In the genomic region with DNA sequence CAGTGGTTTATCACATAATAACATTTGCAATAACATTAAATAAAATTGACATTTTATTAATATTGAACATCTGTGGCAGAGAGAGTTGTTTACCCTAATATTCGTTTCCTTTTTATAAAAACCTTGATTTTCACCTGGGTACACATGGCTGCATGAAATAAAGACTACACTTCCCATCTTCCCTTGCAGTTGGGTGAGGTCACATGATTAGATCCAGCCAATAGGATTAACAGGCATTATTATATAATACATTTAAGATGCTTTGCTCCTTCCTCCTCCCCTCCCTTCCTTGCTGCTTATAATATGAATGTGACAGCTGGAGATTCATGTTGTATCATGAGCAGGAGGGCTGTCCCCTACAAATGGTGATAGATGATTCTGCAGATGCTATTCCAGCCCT, we compare ENCODE assay signal across 8 cellular contexts.
DNase-seq lines count a peak whose midpoint lies in the region; ATAC-seq and TF ChIP-seq lines count a peak whose summit lies in the region.

No MANE protein-coding gene starts in this region.

- no CpG with 5 or more reads among the region's 1 CpG for WGBS in IMR-90 (ENCODE audit: extremely low coverage in 2 of 2, insufficient read length in 1 of 2), 2 experiments

- no peaks in the 10 kb centered on the region for H3K36me3 Mint-ChIP-seq in CD8-positive, alpha-beta T cell

- intact Hi-C loops in CD8-positive, alpha-beta T cell (cut with DNase I, micrococcal nuclease) = no loop called here
- intact Hi-C loops in IMR-90 (cut with micrococcal nuclease) (no loop called here), left cardiac atrium (cut with DNase I) (no loop called here)

- no peaks in the 10 kb centered on the region for H3K36me3 ChIP-seq in CD8-positive, alpha-beta T cell (ENCODE audit: insufficient read depth, low read length)
- H3K36me3 ChIP-seq in IMR-90 (ENCODE audit: control insufficient read depth, insufficient read depth, low read length) (no peaks in the 10 kb centered on the region), right atrium auricular region (no peaks in the 10 kb centered on the region)

- H3K4me1 ChIP-seq in CD8-positive, alpha-beta T cell (ENCODE audit: insufficient read depth, low read length) = no peaks in the 10 kb centered on the region
- H3K4me1 ChIP-seq in IMR-90 (ENCODE audit: control insufficient read depth, insufficient read depth, low read length) (no peaks in the 10 kb centered on the region), right atrium auricular region (no peaks in the 10 kb centered on the region)

- no peak for TF ChIP-seq POLR2A in IMR-90 (IDR thresholded peaks at IDR 0.05; ENCODE audit: low read depth, low read length)

- no peak overlapping the region for H3K9ac ChIP-seq in IMR-90 (ENCODE audit: low read depth, low read length)

- CTCF ChIA-PET in CD8-positive, alpha-beta T cell (lab: Charles Lee) = interaction anchor here (1.0 to 2.4 kb wide), 3 partner anchors 11 to 304 kb away, joined by 3 to 17 read pairs (median 4); no protein-coding TSS in a partner anchor
- CTCF ChIA-PET in IMR-90 (lab: Yijun Ruan, JAX) = interaction anchor here (1.5 kb wide), 1 partner anchor 21 kb away, joined by 5 read pairs; no protein-coding TSS in a partner anchor

- no peak overlapping the region for H4K91ac ChIP-seq in IMR-90 (ENCODE audit: insufficient read depth, low read depth, low read length)

- POLR2A ChIA-PET in CD8-positive, alpha-beta T cell (lab: Charles Lee) = no interaction called here
- POLR2A ChIA-PET in IMR-90 (lab: Charles Lee; ENCODE audit: unreplicated experiment) = no interaction called here

- H3K4me3 ChIP-seq in CD8-positive, alpha-beta T cell (ENCODE audit: low read depth, low read length) = no peak overlapping the region
- no peak overlapping the region for H3K4me3 ChIP-seq in IMR-90 (ENCODE audit: insufficient read depth, low read depth, low read length)
- no peak overlapping the region for H3K4me3 ChIP-seq in choroid plexus epithelial cell (ENCODE audit: low read depth, low read length)
- no peak overlapping the region for H3K4me3 ChIP-seq in right atrium auricular region

- H3K9me1 ChIP-seq in IMR-90 (ENCODE audit: insufficient read depth, low read length) = no peaks in the 10 kb centered on the region

- in situ Hi-C loops in IMR-90 (cut with MboI; ENCODE audit: low sequenced_read_pairs) = no loop called here

- no peak overlapping the region for H3K23ac ChIP-seq in IMR-90 (ENCODE audit: low read depth, low read length)

- H2BK15ac ChIP-seq in IMR-90 (ENCODE audit: low read depth, low read length) = no peak overlapping the region

- no peak overlapping the region for H3K18ac ChIP-seq in IMR-90 (ENCODE audit: low read depth, low read length)

- H3K14ac ChIP-seq in IMR-90 (replicated peaks; ENCODE audit: low read depth, low read length) = no peak overlapping the region

- no peak overlapping the region for H3K4ac ChIP-seq in IMR-90 (ENCODE audit: low read depth, low read length)

- no peak for TF ChIP-seq CTCF in CD8-positive, alpha-beta T cell (IDR thresholded peaks at IDR 0.05)
- TF ChIP-seq CTCF in IMR-90 (conservative IDR thresholded peaks at IDR 0.05; ENCODE audit: low read depth, low read length) (no peak), choroid plexus epithelial cell (conservative IDR thresholded peaks at IDR 0.05; ENCODE audit: low read depth, low read length) (no peak), right atrium auricular region (IDR thresholded peaks at IDR 0.05) (no peak)

- H3K27me3 Mint-ChIP-seq in CD8-positive, alpha-beta T cell (ENCODE audit: low read depth) = no peaks in the 10 kb centered on the region

- H3K27ac ChIP-seq in CD8-positive, alpha-beta T cell (ENCODE audit: low read depth, low read length) = no peak overlapping the region
- H3K27ac ChIP-seq in IMR-90 (ENCODE audit: insufficient read depth, low read length) = no peak overlapping the region
- H3K27ac ChIP-seq in right atrium auricular region = no peak overlapping the region

- no peak overlapping the region for H2BK120ac ChIP-seq in IMR-90 (ENCODE audit: low read depth, low read length)

- H4K8ac ChIP-seq in IMR-90 (ENCODE audit: low read depth in 2 of 2, low read length in 2 of 2) = no peak overlapping the region

- no peaks in the 10 kb centered on the region for H3K79me1 ChIP-seq in IMR-90 (ENCODE audit: low read depth in 1 of 2, low read length in 2 of 2)

- H3K27me3 ChIP-seq in CD8-positive, alpha-beta T cell (ENCODE audit: insufficient read depth, low read length) = no peaks in the 10 kb centered on the region
- H3K27me3 ChIP-seq in IMR-90 (ENCODE audit: control insufficient read depth, insufficient read depth, low read length) (no peaks in the 10 kb centered on the region), right atrium auricular region (no peaks in the 10 kb centered on the region)

- no peaks in the 10 kb centered on the region for H4K20me1 ChIP-seq in IMR-90 (ENCODE audit: insufficient read depth, low read length)

- no peak for TF ChIP-seq RAD21 in IMR-90 (IDR thresholded peaks at IDR 0.05; ENCODE audit: low read length)

- H3K4me2 ChIP-seq in IMR-90 (ENCODE audit: low read depth, low read length) = no peak overlapping the region

- ATAC-seq in CD8-positive, alpha-beta T cell = peak; percentile 63
- ATAC-seq in GM19463 (IDR thresholded peaks at IDR 0.05; ENCODE audit: unreplicated experiment) (peak; percentile 66), IMR-90 (ENCODE audit: low read depth) (no peak), left cardiac atrium (no peak)

- H3K9me3 Mint-ChIP-seq in CD8-positive, alpha-beta T cell = no peaks in the 10 kb centered on the region

- no peak overlapping the region for H3K4me3 Mint-ChIP-seq in CD8-positive, alpha-beta T cell

- H2AK9ac ChIP-seq in IMR-90 (replicated peaks; ENCODE audit: low read depth, low read length, poor library complexity) = no peak overlapping the region

- dilution Hi-C loops in IMR-90 (cut with HindIII; ENCODE audit: low sequenced_read_pairs, unreplicated experiment) = no loop called here

- H2AFZ ChIP-seq in IMR-90 (replicated peaks; ENCODE audit: low read length, poor library complexity) = no peak overlapping the region

- no peak overlapping the region for H2AK5ac ChIP-seq in IMR-90 (ENCODE audit: low read depth, low read length)

- no peak overlapping the region for H4K5ac ChIP-seq in IMR-90 (ENCODE audit: low read depth, low read length)

- BruUV-seq in IMR-90 (replicated peaks; lab: Mats Ljungman, UMichigan) = no TSS peak

- peaks cover 2% of the 10 kb centered on the region for H3K4me1 Mint-ChIP-seq in CD8-positive, alpha-beta T cell (ENCODE audit: low read depth)

- DNase-seq in CD8-positive, alpha-beta T cell = peak in 1 of 7 experiments; percentile 11
- DNase-seq in IMR-90 = peak; percentile 22
- peak; percentile 63 for DNase-seq in choroid plexus epithelial cell (ENCODE audit: low read depth)
- no peak for DNase-seq in NCI-H1694 (lab: John Stamatoyannopoulos, UW)
- DNase-seq in left cardiac atrium = no peak
- no peak for DNase-seq in GOT3 (lab: John Stamatoyannopoulos, UW)
- no peak for DNase-seq in right atrium auricular region (ENCODE audit: low spot score)

- H3K9me3 ChIP-seq in CD8-positive, alpha-beta T cell (ENCODE audit: low read length) = no peaks in the 10 kb centered on the region
- no peaks in the 10 kb centered on the region for H3K9me3 ChIP-seq in IMR-90 (ENCODE audit: control insufficient read depth, insufficient read depth, low read length)
- no peaks in the 10 kb centered on the region for H3K9me3 ChIP-seq in right atrium auricular region

- no peak overlapping the region for H3K27ac Mint-ChIP-seq in CD8-positive, alpha-beta T cell

- H2BK20ac ChIP-seq in IMR-90 (ENCODE audit: low read depth, low read length) = no peak overlapping the region

- no peak overlapping the region for H3K56ac ChIP-seq in IMR-90 (ENCODE audit: extremely low read depth, insufficient read depth, low read length)

- no peak overlapping the region for H2BK5ac ChIP-seq in IMR-90 (ENCODE audit: low read depth, low read length, poor library complexity, severe bottlenecking)

TF ChIP-seq in IMR-90, 13 proteins besides CTCF, POLR2A, EP300 and RAD21:
- TF ChIP-seq, protein P1, sequence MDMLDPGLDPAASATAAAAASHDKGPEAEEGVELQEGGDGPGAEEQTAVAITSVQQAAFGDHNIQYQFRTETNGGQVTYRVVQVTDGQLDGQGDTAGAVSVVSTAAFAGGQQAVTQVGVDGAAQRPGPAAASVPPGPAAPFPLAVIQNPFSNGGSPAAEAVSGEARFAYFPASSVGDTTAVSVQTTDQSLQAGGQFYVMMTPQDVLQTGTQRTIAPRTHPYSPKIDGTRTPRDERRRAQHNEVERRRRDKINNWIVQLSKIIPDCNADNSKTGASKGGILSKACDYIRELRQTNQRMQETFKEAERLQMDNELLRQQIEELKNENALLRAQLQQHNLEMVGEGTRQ (IDR thresholded peaks at IDR 0.05; ENCODE audit: low read depth, low read length) = peak; percentile 74
- TF ChIP-seq CEBPB (IDR thresholded peaks at IDR 0.05; ENCODE audit: low read depth, low read length) = no peak
- TF ChIP-seq, protein P2, sequence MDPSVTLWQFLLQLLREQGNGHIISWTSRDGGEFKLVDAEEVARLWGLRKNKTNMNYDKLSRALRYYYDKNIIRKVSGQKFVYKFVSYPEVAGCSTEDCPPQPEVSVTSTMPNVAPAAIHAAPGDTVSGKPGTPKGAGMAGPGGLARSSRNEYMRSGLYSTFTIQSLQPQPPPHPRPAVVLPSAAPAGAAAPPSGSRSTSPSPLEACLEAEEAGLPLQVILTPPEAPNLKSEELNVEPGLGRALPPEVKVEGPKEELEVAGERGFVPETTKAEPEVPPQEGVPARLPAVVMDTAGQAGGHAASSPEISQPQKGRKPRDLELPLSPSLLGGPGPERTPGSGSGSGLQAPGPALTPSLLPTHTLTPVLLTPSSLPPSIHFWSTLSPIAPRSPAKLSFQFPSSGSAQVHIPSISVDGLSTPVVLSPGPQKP (IDR thresholded peaks at IDR 0.05; ENCODE audit: borderline replicate concordance, low read depth, low read length) = no peak
- no peak for TF ChIP-seq BHLHE40 (IDR thresholded peaks at IDR 0.05; ENCODE audit: low read depth, low read length)
- no peak for TF ChIP-seq NFE2L2 (IDR thresholded peaks at IDR 0.05; ENCODE audit: low read depth, low read length)
- TF ChIP-seq MXI1 (IDR thresholded peaks at IDR 0.05; ENCODE audit: borderline replicate concordance, low read depth, low read length) = no peak
- TF ChIP-seq CHD1 (IDR thresholded peaks at IDR 0.05; ENCODE audit: low read depth, low read length) = no peak
- no peak for TF ChIP-seq RCOR1 (IDR thresholded peaks at IDR 0.05; ENCODE audit: insufficient replicate concordance, low read length)
- TF ChIP-seq SMC3 (IDR thresholded peaks at IDR 0.05; ENCODE audit: low read depth, low read length) = no peak

Comparison
In these comparisons a context has a peak if more than half of its experiments do, and no peak if none do; other contexts are left out.
1. ATAC-seq: peak in CD8-positive, alpha-beta T cell (single experiment) and GM19463 (single experiment); none in IMR-90 (single experiment) and left cardiac atrium (0 of 2).
2. DNase-seq: peak in IMR-90 (single experiment) and choroid plexus epithelial cell (single experiment); none in NCI-H1694 (single experiment), left cardiac atrium (single experiment), GOT3 (single experiment) and right atrium auricular region (single experiment).